In the genomic region with DNA sequence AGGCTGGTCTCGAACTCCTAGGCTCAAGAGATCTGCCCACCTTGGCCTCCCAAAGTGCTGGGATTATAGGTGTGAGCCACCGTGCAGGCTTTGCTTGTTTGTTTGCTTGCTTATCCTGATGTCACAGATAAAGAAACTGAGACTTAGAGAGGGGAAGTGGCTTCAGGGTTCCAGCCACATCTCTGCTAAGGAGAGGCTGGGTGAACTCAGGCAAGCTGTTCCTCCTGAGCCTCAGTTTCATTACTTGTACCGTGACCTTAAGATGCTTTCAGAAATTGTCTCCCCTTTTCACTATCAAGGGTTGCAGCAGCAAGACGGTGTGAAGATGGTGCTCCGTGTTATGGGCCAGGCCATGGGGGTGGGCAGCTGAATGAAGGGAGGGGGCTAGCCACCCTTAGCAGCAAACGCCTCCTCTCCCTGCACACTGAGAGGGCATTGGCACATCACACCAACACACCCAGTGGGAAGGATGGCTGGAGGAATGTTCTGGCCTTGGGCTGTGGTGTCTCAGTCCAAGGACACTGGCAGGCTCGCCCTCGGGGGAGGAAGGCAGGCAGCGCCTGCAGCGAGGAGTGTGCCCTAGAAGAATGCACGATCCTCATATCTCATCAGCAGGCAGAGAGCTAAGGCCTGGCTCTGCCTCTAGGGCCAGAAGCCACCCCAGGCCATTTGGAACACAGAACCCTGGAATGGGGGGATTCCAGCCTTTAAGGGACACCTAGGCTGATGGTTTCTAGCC, we compare ENCODE assay signal across 8 cellular contexts. TPM values are rescaled to one million over a fixed set of nuclear protein-coding genes. Genes with fewer than 3 reads are reported as not detected.
DNase-seq lines count a peak whose midpoint lies in the region; ATAC-seq and TF ChIP-seq lines count a peak whose summit lies in the region.
"Had no signal": no experiment of that assay in that cellular context is flagged by ENCODE, and none has a peak within 500 bp of the region (broad histone marks: within the 10 kb centered on the region; RNA-seq: fewer than 3 reads in every experiment).

No MANE protein-coding gene starts in this region.

- peak; percentile 95 for ATAC-seq in GM19043 (IDR thresholded peaks at IDR 0.05; ENCODE audit: low read depth, unreplicated experiment)
- ATAC-seq in HG02610 (IDR thresholded peaks at IDR 0.05; ENCODE audit: unreplicated experiment): peak; percentile 84
- ATAC-seq in psoas muscle: peak; percentile 11 to 72 (median 62)
- ATAC-seq in HG03565 (IDR thresholded peaks at IDR 0.05; ENCODE audit: unreplicated experiment): no peak
- no peak for ATAC-seq in aorta (ENCODE audit: low FRiP score)

- peak overlapping the region; percentile 41 for H3K27ac ChIP-seq in RWPE1
- no peak overlapping the region for H3K27ac ChIP-seq in psoas muscle
- no peak overlapping the region for H3K27ac ChIP-seq in aorta (ENCODE audit: low read depth in 1 of 2, low read length in 2 of 2)

- H3K27me3 ChIP-seq in psoas muscle (ENCODE audit: insufficient read depth in 3 of 3, low read length in 2 of 3) (no peaks in the 10 kb centered on the region), aorta (ENCODE audit: control insufficient read depth in 1 of 2, insufficient read depth in 2 of 2, low read length in 1 of 2) (no peaks in the 10 kb centered on the region)

- H3K36me3 ChIP-seq in psoas muscle (ENCODE audit: insufficient read depth in 1 of 2, low read depth in 1 of 2): peaks cover 0 to 22% of the 10 kb centered on the region in 2 donors
- H3K36me3 ChIP-seq in aorta (ENCODE audit: control insufficient read depth in 1 of 2, insufficient read depth in 2 of 2, low read length in 1 of 2): no peaks in the 10 kb centered on the region

- TF ChIP-seq CTCF in RWPE1 (conservative IDR thresholded peaks at IDR 0.05; ENCODE audit: low read depth) (no peak), psoas muscle (IDR thresholded peaks at IDR 0.05) (no peak)

- peaks cover 14% of the 10 kb centered on the region for H3K4me1 ChIP-seq in psoas muscle
- H3K4me1 ChIP-seq in aorta (ENCODE audit: control insufficient read depth in 1 of 2, insufficient read depth in 2 of 2, low read length in 2 of 2): peaks cover 3 to 6% of the 10 kb centered on the region in 2 donors

- no peak overlapping the region for H3K4me3 ChIP-seq in psoas muscle
- no peak overlapping the region for H3K4me3 ChIP-seq in aorta (ENCODE audit: low read length in 2 of 2)

- 45 to 54% (median 45%) methylated on average over 11 of the region's 11 CpGs for WGBS in psoas muscle, 3 donors
- WGBS in aorta, 2 donors: 26 to 32% methylated on average over 11 of the region's 11 CpGs

- intact Hi-C loops in psoas muscle (cut with DNase I): no loop called here
- intact Hi-C loops in aorta (cut with DNase I): loop anchor here in 1 of 2 donors (5.0 kb wide), 1 partner anchor 35 kb away; a partner anchor contains a TSS

- DNase-seq in RWPE1 (ENCODE audit: low spot score) (no peak), psoas muscle (peak in 1 of 2 donors; percentile 66), NCI-H774 (lab: John Stamatoyannopoulos, UW) (no peak), aorta (no peak)
- DNase-seq: NCI-H1092 had no signal

- H3K9me3 ChIP-seq in psoas muscle (no peaks in the 10 kb centered on the region), aorta (ENCODE audit: control insufficient read depth, low read length) (no peaks in the 10 kb centered on the region)

- CTCF ChIA-PET in RWPE1 (lab: Yijun Ruan, JAX): interaction anchor here (0.6 to 1.3 kb wide), 2 partner anchors 9 to 690 kb away, joined by 3 to 5 read pairs; no protein-coding TSS in a partner anchor

- POLR2A ChIA-PET in RWPE1 (lab: Yijun Ruan, JAX; ENCODE audit: low non-redundant PET): no interaction called here

RNA-seq across cellular contexts. Expression of a gene that starts 48.2 kb away (rescaled TPM):
- total RNA-seq in psoas muscle (under 1 TPM in 1 of 4 donors, not detected in 3; 0.15 TPM), aorta (under 1 TPM in 1 of 2 donors, not detected in 1; 0.36 TPM)
- polyA plus RNA-seq in psoas muscle (under 1 TPM in 2 of 3 donors, not detected in 1; 0.04 to 0.05 TPM), aorta (1 to 10 TPM in 1 of 2 donors, not detected in 1; 4.1 TPM)

RNA-seq across cellular contexts. Expression of a gene that starts 54.1 kb away (rescaled TPM):
- 1 to 10 TPM; 1.7 to 3.0 (median 2.2) TPM for total RNA-seq in psoas muscle
- 1 to 10 TPM; 3.3 to 8.3 (median 4.3) TPM for polyA plus RNA-seq in psoas muscle
- 1 to 10 TPM; 7.1 to 7.7 TPM for total RNA-seq in aorta
- 10 to 100 TPM in 1 of 2 donors, 1 to 10 TPM in 1; 7.1 to 10.6 TPM for polyA plus RNA-seq in aorta

Comparison
In these comparisons a context has a peak if more than half of its experiments do, and no peak if none do; other contexts are left out.
1. ATAC-seq: peak in GM19043 (single experiment), HG02610 (single experiment) and psoas muscle (4 of 4); none in HG03565 (single experiment) and aorta (single experiment).